ENCODE assay signal across 31 cellular contexts in genomic region chr2:46355756-46356155, GRCh38. TPM values are rescaled to one million over a fixed set of nuclear protein-coding genes. Genes with fewer than 3 reads are reported as not detected.
"Had no signal": no experiment of that assay in that cellular context is flagged by ENCODE, and none has a peak within 500 bp of the region (broad histone marks: within the 10 kb centered on the region; RNA-seq: fewer than 3 reads in every experiment).

No MANE protein-coding gene starts in this region.

- H3K27ac Mint-ChIP-seq: dendritic cell treated with granulocyte-macrophage colony-stimulating factor and Interleukin-4, amounts not matched to agents 40 ng/mL and 50 ng/mL, for 4 days; endodermal cell; immature natural killer cell; memory B cell; natural killer cell; stimulated activated naive CD8-positive, alpha-beta T cell treated with anti-CD3 and anti-CD28 coated beads, Interleukin-15, amount 100 ng/mL, for 72 hours had no signal

- H3K36me3 ChIP-seq: colonic mucosa, neutrophil had no signal

- H3K36me3 Mint-ChIP-seq: immature natural killer cell, memory B cell, natural killer cell had no signal

- ATAC-seq: esophagus mucosa; gastrocnemius medialis; left colon; natural killer cell; pancreas; sciatic nerve; stimulated activated naive CD8-positive, alpha-beta T cell treated with anti-CD3 and anti-CD28 coated beads, Interleukin-15, amount 100 ng/mL, for 72 hours had no signal

- H3K4me3 Mint-ChIP-seq: dendritic cell treated with granulocyte-macrophage colony-stimulating factor and Interleukin-4, amounts not matched to agents 40 ng/mL and 50 ng/mL, for 4 days; endodermal cell; immature natural killer cell; memory B cell; natural killer cell; stimulated activated naive CD8-positive, alpha-beta T cell treated with anti-CD3 and anti-CD28 coated beads, Interleukin-15, amount 100 ng/mL, for 72 hours had no signal

- H3K4me1 ChIP-seq: colonic mucosa, pancreas, suprapubic skin had no signal

- H3K4me3 ChIP-seq: colonic mucosa, gastrocnemius medialis, lung, pancreas, smooth muscle cell, suprapubic skin, thyroid gland had no signal

- H3K27me3 ChIP-seq: colonic mucosa, gastrocnemius medialis, pancreas, suprapubic skin, thyroid gland had no signal

- DNase-seq: colonic mucosa; effector CD8-positive, alpha-beta T cell; endodermal cell; foreskin fibroblast; gastrocnemius medialis; hypothalamus; islet precursor cell; kidney glomerular epithelial cell; left colon; natural killer cell; pancreas; retina; stimulated activated CD4-positive, alpha-beta T cell treated with anti-CD3 and anti-CD28 coated beads, Interleukin-12 subunit alpha, Interleukin-12 subunit beta, amount 100 ng/mL, for 4 hours; stimulated activated CD4-positive, alpha-beta T cell treated with anti-CD3 and anti-CD28 coated beads, Interleukin-1b, Interleukin-23, amount 100 ng/mL, for 48 hours; stimulated activated CD4-positive, alpha-beta T cell treated with anti-CD3 and anti-CD28 coated beads, Interleukin-4, amount 100 ng/mL, for 1 hour; stimulated activated CD8-positive, alpha-beta memory T cell treated with anti-CD3 and anti-CD28 coated beads, Interleukin-4, amount 100 ng/mL, for 48 hours; stimulated activated naive CD4-positive, alpha-beta T cell; stimulated activated naive CD8-positive, alpha-beta T cell treated with anti-CD3 and anti-CD28 coated beads, Interleukin-15, amount 100 ng/mL, for 72 hours; thyroid gland; trophoblast cell had no signal

- H3K9me3 ChIP-seq: colonic mucosa, gastrocnemius medialis, neutrophil, pancreas, suprapubic skin, thyroid gland had no signal

- H3K9me3 Mint-ChIP-seq: dendritic cell treated with granulocyte-macrophage colony-stimulating factor and Interleukin-4, amounts not matched to agents 40 ng/mL and 50 ng/mL, for 4 days; endodermal cell; immature natural killer cell; memory B cell; natural killer cell had no signal

- H3K27me3 Mint-ChIP-seq: dendritic cell treated with granulocyte-macrophage colony-stimulating factor and Interleukin-4, amounts not matched to agents 40 ng/mL and 50 ng/mL, for 4 days; stimulated activated naive CD8-positive, alpha-beta T cell treated with anti-CD3 and anti-CD28 coated beads, Interleukin-15, amount 100 ng/mL, for 72 hours had no signal

- H3K27ac ChIP-seq: colonic mucosa, epithelial cell of prostate, gastrocnemius medialis, neutrophil, pancreas, suprapubic skin, thyroid gland had no signal

- H3K4me1 Mint-ChIP-seq: endodermal cell had no signal

RNA-seq across cellular contexts. Expression of gene EPAS1, which starts 58.5 kb away (rescaled TPM):
- polyA plus RNA-seq: neural cell had no signal
